In genomic region chr11:73322986-73323306, GRCh38 we compare ENCODE assay signal across 11 cellular contexts. TPM values are rescaled to one million over a fixed set of nuclear protein-coding genes. Genes with fewer than 3 reads are reported as not detected.
A peak's percentile ranks its signal among the peaks of the same experiment; 100 is the strongest.
DNase-seq lines count a peak whose midpoint lies in the region; ATAC-seq and TF ChIP-seq lines count a peak whose summit lies in the region.
"Had no signal": no experiment of that assay in that cellular context is flagged by ENCODE, and none has a peak within 500 bp of the region (broad histone marks: within the 10 kb centered on the region; RNA-seq: fewer than 3 reads in every experiment).

No MANE protein-coding gene starts in this region.

- H3K9me3 Mint-ChIP-seq in endothelial cell (ENCODE audit: unreplicated experiment) (no peaks in the 10 kb centered on the region), naive B cell (no peaks in the 10 kb centered on the region), natural killer cell (no peaks in the 10 kb centered on the region)
- H3K9me3 Mint-ChIP-seq in activated CD4-positive, alpha-beta T cell treated with anti-CD3 and anti-CD28 coated beads, Interleukin-2, amount 10 ng/mL, durations not matched to agents 7 days and 5 days = no peaks in the 10 kb centered on the region
- H3K9me3 Mint-ChIP-seq: activated B cell treated with CpG ODN at 0.5 μM for 24 hours had no signal

- H3K4me3 ChIP-seq in Peyer's patch (no peak overlapping the region), tibial artery (peak overlapping the region in 1 of 2 donors; percentile 16)

- peak overlapping the region; percentile 73 for H3K4me3 Mint-ChIP-seq in endothelial cell (ENCODE audit: unreplicated experiment)
- H3K4me3 Mint-ChIP-seq in naive B cell = no peak overlapping the region
- no peak overlapping the region for H3K4me3 Mint-ChIP-seq in natural killer cell
- no peak overlapping the region for H3K4me3 Mint-ChIP-seq in activated CD4-positive, alpha-beta T cell treated with anti-CD3 and anti-CD28 coated beads, Interleukin-2, amount 10 ng/mL, durations not matched to agents 7 days and 5 days

- H3K9me3 ChIP-seq in Peyer's patch = no peaks in the 10 kb centered on the region
- H3K9me3 ChIP-seq in tibial artery = no peaks in the 10 kb centered on the region

- H3K27ac Mint-ChIP-seq in endothelial cell (ENCODE audit: unreplicated experiment) (peak overlapping the region; percentile 99), naive B cell (peak overlapping the region; percentile 25 to 98 (median 92)), natural killer cell (no peak overlapping the region)
- H3K27ac Mint-ChIP-seq in activated CD4-positive, alpha-beta T cell treated with anti-CD3 and anti-CD28 coated beads, Interleukin-2, amount 10 ng/mL, durations not matched to agents 7 days and 5 days = no peak overlapping the region
- H3K27ac Mint-ChIP-seq: activated B cell treated with CpG ODN at 0.5 μM for 24 hours had no signal

- no peak for ATAC-seq in naive B cell (ENCODE audit: low read depth in 2 of 2)
- ATAC-seq in natural killer cell = no peak

- H3K4me1 Mint-ChIP-seq in endothelial cell (ENCODE audit: unreplicated experiment) (peaks cover 60% of the 10 kb centered on the region), naive B cell (peaks cover 19 to 21% (median 21%) of the 10 kb centered on the region in 3 donors), natural killer cell (peaks cover 0 to 13% of the 10 kb centered on the region in 2 donors)
- H3K4me1 Mint-ChIP-seq in activated CD4-positive, alpha-beta T cell treated with anti-CD3 and anti-CD28 coated beads, Interleukin-2, amount 10 ng/mL, durations not matched to agents 7 days and 5 days = peaks cover 4% of the 10 kb centered on the region

- DNase-seq in Peyer's patch (no peak), endothelial cell (ENCODE audit: low spot score) (no peak), naive B cell (no peak), tibial artery (no peak), activated T-cell treated with anti-CD3 and anti-CD28 coated beads for 4 hours (no peak), natural killer cell (no peak), NCI-H1105 treated with DMSO at 0.1 percent for 48 hours (lab: John Stamatoyannopoulos, UW) (no peak)
- DNase-seq in activated CD4-positive, alpha-beta T cell treated with anti-CD3 and anti-CD28 coated beads, Interleukin-2, amount 10 ng/mL, durations not matched to agents 7 days and 5 days = no peak
- DNase-seq: activated B cell treated with CpG ODN at 0.5 μM for 24 hours; activated effector memory CD4-positive, alpha-beta T cell treated with anti-CD3 and anti-CD28 coated beads, Interleukin-2, amount 50 U/mL, for 16 hours; NCI-H2081 treated with DMSO at 0.1 percent for 48 hours had no signal

- no peak for TF ChIP-seq POLR2A in Peyer's patch (IDR thresholded peaks at IDR 0.05)

- no peaks in the 10 kb centered on the region for H3K27me3 ChIP-seq in Peyer's patch
- no peaks in the 10 kb centered on the region for H3K27me3 ChIP-seq in tibial artery

- H3K27ac ChIP-seq in Peyer's patch (peak overlapping the region; percentile 46 to 94 (median 68)), tibial artery (peak overlapping the region; percentile 97)

- H3K36me3 ChIP-seq in Peyer's patch = no peaks in the 10 kb centered on the region
- H3K36me3 ChIP-seq in tibial artery = peaks cover 0 to 9% (median 0%) of the 10 kb centered on the region in 3 donors

- peaks cover 16% of the 10 kb centered on the region for H3K27me3 Mint-ChIP-seq in endothelial cell (ENCODE audit: unreplicated experiment)
- H3K27me3 Mint-ChIP-seq in naive B cell = peaks cover 14 to 26% (median 15%) of the 10 kb centered on the region in 3 donors
- H3K27me3 Mint-ChIP-seq in natural killer cell (ENCODE audit: low read depth in 2 of 2) = no peaks in the 10 kb centered on the region
- no peaks in the 10 kb centered on the region for H3K27me3 Mint-ChIP-seq in activated CD4-positive, alpha-beta T cell treated with anti-CD3 and anti-CD28 coated beads, Interleukin-2, amount 10 ng/mL, durations not matched to agents 7 days and 5 days

- intact Hi-C loops in tibial artery (cut with DNase I; ENCODE audit: low total_unique reads) (no loop called here), natural killer cell (cut with micrococcal nuclease) (no loop called here)

- POLR2A ChIA-PET in activated CD4-positive, alpha-beta T cell treated with anti-CD3 and anti-CD28 coated beads, Interleukin-2, amount 10 ng/mL, durations not matched to agents 7 days and 5 days (lab: Charles Lee) = interaction anchor here (0.6 kb wide), 1 partner anchor 399 kb away, joined by 7 read pairs; no protein-coding TSS in a partner anchor

- peaks cover 30% of the 10 kb centered on the region for H3K36me3 Mint-ChIP-seq in endothelial cell (ENCODE audit: low read depth, unreplicated experiment)
- no peaks in the 10 kb centered on the region for H3K36me3 Mint-ChIP-seq in naive B cell
- no peaks in the 10 kb centered on the region for H3K36me3 Mint-ChIP-seq in natural killer cell
- no peaks in the 10 kb centered on the region for H3K36me3 Mint-ChIP-seq in activated CD4-positive, alpha-beta T cell treated with anti-CD3 and anti-CD28 coated beads, Interleukin-2, amount 10 ng/mL, durations not matched to agents 7 days and 5 days (ENCODE audit: low read depth)

- CTCF ChIA-PET in activated CD4-positive, alpha-beta T cell treated with anti-CD3 and anti-CD28 coated beads, Interleukin-2, amount 10 ng/mL, durations not matched to agents 7 days and 5 days (lab: Charles Lee) = interaction anchor here (1.8 to 5.1 kb wide), 2 partner anchors 13 to 16 kb away, joined by 5 to 26 read pairs; no protein-coding TSS in a partner anchor

- H3K4me1 ChIP-seq in Peyer's patch (peaks cover 0 to 71% (median 6%) of the 10 kb centered on the region in 4 donors), tibial artery (peaks cover 10 to 100% (median 97%) of the 10 kb centered on the region in 4 donors)

- TF ChIP-seq CTCF in Peyer's patch (IDR thresholded peaks at IDR 0.05) = no peak
- no peak for TF ChIP-seq CTCF in endothelial cell (IDR thresholded peaks at IDR 0.05; ENCODE audit: unreplicated experiment)
- no peak for TF ChIP-seq CTCF in tibial artery (IDR thresholded peaks at IDR 0.05)
- TF ChIP-seq CTCF in natural killer cell (IDR thresholded peaks at IDR 0.05) = no peak

RNA-seq across cellular contexts. Expression of gene ARHGEF17, which starts 14.9 kb away (rescaled TPM):
- total RNA-seq in Peyer's patch (10 to 100 TPM in 3 of 4 donors, 1 to 10 TPM in 1; 3.2 to 33.8 (median 17.4) TPM), endothelial cell (ENCODE audit: unreplicated experiment) (93.3 TPM), natural killer cell (under 1 TPM; 0.02 to 0.88 (median 0.50) TPM)
- polyA plus RNA-seq in naive B cell (ENCODE audit: low read depth in 6 of 6) = not detected
- not detected for total RNA-seq in activated CD4-positive, alpha-beta T cell treated with anti-CD3 and anti-CD28 coated beads, Interleukin-2, amount 10 ng/mL, durations not matched to agents 7 days and 5 days

RNA-seq across cellular contexts. Expression of gene P2RY6, which starts 50.8 kb away (rescaled TPM):
- total RNA-seq in Peyer's patch = 1 to 10 TPM in 3 of 4 donors, not detected in 1; 1.5 to 6.6 (median 2.3) TPM
- total RNA-seq in endothelial cell (ENCODE audit: unreplicated experiment) = 0.74 TPM
- not detected for polyA plus RNA-seq in naive B cell (ENCODE audit: low read depth in 6 of 6)
- under 1 TPM in 2 of 3 donors, not detected in 1; 0.24 to 0.40 TPM for total RNA-seq in natural killer cell
- total RNA-seq in activated CD4-positive, alpha-beta T cell treated with anti-CD3 and anti-CD28 coated beads, Interleukin-2, amount 10 ng/mL, durations not matched to agents 7 days and 5 days = not detected

RNA-seq across cellular contexts. Expression of gene RELT, which starts 53.3 kb away (rescaled TPM):
- total RNA-seq in Peyer's patch (10 to 100 TPM in 1 of 4 donors, 1 to 10 TPM in 3; 1.2 to 19.0 (median 4.7) TPM), endothelial cell (ENCODE audit: unreplicated experiment) (15.2 TPM), natural killer cell (100 to 1,000 TPM; 132 to 264 (median 151) TPM)
- 10 to 100 TPM; 16.3 to 35.1 (median 21.2) TPM for polyA plus RNA-seq in naive B cell (ENCODE audit: low read depth in 6 of 6)
- total RNA-seq in activated CD4-positive, alpha-beta T cell treated with anti-CD3 and anti-CD28 coated beads, Interleukin-2, amount 10 ng/mL, durations not matched to agents 7 days and 5 days = 10 to 100 TPM; 22.0 to 24.6 TPM

Comparison
In these comparisons a context has a peak if more than half of its experiments do, and no peak if none do; other contexts are left out.
1. H3K27ac Mint-ChIP-seq: peak in endothelial cell (single experiment) and naive B cell (6 of 6); none in natural killer cell (0 of 2) and activated CD4-positive, alpha-beta T cell treated with anti-CD3 and anti-CD28 coated beads, Interleukin-2, amount 10 ng/mL, durations not matched to agents 7 days and 5 days (single experiment).